In the genomic region with DNA sequence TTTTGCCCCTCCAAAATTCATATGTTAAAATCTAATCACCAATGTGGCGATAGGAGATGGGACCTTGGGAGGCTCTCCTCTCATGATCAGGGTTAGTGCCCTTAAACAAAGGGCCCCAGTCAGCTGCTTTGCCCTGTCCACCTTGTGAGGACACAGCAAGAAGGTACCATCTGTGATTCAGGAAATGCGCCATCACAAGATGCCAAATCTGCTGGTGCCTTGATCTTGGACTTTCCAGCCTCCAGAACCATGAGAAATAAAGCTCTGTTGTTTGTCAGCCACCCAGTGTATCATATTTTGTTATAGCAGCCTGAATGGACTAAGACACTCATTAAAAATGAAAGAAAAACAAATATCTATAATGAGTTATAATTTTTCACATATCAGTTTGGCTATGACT, we compare ENCODE assay signal across 33 cellular contexts.
"Had no signal": no experiment of that assay in that cellular context is flagged by ENCODE, and none has a peak within 500 bp of the region (broad histone marks: within the 10 kb centered on the region; RNA-seq: fewer than 3 reads in every experiment).

No MANE protein-coding gene starts in this region.

- H3K9me3 ChIP-seq: adrenal gland, ascending aorta, body of pancreas had no signal

- DNase-seq: activated gamma-delta T cell; activated gamma-delta T cell treated with Interleukin-2 at 50 U/mL for 16 hours; activated naive CD4-positive, alpha-beta T cell; activated naive CD4-positive, alpha-beta T cell treated with anti-CD3 and anti-CD28 coated beads for 36 hours; activated naive CD4-positive, alpha-beta T cell treated with anti-CD3 and anti-CD28 coated beads, Interleukin-2, amount 10 ng/mL, durations not matched to agents 7 days and 5 days; activated naive CD4-positive, alpha-beta T cell treated with anti-CD3 and anti-CD28 coated beads, Interleukin-2, amount 50 U/mL, for 16 hours; activated naive CD4-positive, alpha-beta T cell treated with Interleukin-2 at 50 U/mL for 16 hours; activated naive CD8-positive, alpha-beta T cell treated with anti-CD3 and anti-CD28 coated beads for 36 hours; activated naive CD8-positive, alpha-beta T cell treated with anti-CD3 and anti-CD28 coated beads, Interleukin-2, amount 10 ng/mL, durations not matched to agents 7 days and 5 days; activated naive CD8-positive, alpha-beta T cell treated with anti-CD3 and anti-CD28 coated beads, Interleukin-2, amount 50 U/mL, for 24 hours; activated T-cell treated with anti-CD3 and anti-CD28 coated beads for 4 hours; activated T-cell treated with anti-CD3 and anti-CD28 coated beads, Interleukin-2, amount 50 U/mL, for 1 hour; activated T-cell treated with anti-CD3 and anti-CD28 coated beads, Interleukin-2, amount 50 U/mL, for 24 hours; activated T-cell treated with anti-CD3 and anti-CD28 coated beads, Interleukin-2, amount 50 U/mL, for 4 hours; activated T-cell treated with anti-CD3 and anti-CD28 coated beads, Interleukin-2, amount 50 U/mL, for 48 hours; activated T-cell treated with anti-CD3 and anti-CD28 coated beads, Interleukin-2, amount 50 U/mL, for 72 hours; adrenal gland; amniotic stem cell; amygdala; anterior cingulate cortex; aorta; body of pancreas; brain microvascular endothelial cell; caudate nucleus; central memory CD4-positive, alpha-beta T cell; cerebellar nuclear complex had no signal

- H3K36me3 ChIP-seq: adrenal gland, ascending aorta, brain microvascular endothelial cell, breast epithelium, cardiac muscle cell had no signal

- H3K4me1 ChIP-seq: adrenal gland, ascending aorta, body of pancreas, breast epithelium had no signal

- H3K27ac ChIP-seq: adrenal gland, ascending aorta, body of pancreas, brain microvascular endothelial cell, breast epithelium, cardiac muscle cell had no signal

- H3K4me3 ChIP-seq: adrenal gland, ascending aorta, body of pancreas, breast epithelium, cardiac muscle cell had no signal

- H3K27me3 ChIP-seq: adrenal gland, ascending aorta, body of pancreas, brain microvascular endothelial cell, breast epithelium had no signal

- ATAC-seq: activated naive CD4-positive, alpha-beta T cell treated with anti-CD3 and anti-CD28 coated beads, Interleukin-2, amount 50 U/mL, for 72 hours; activated naive CD8-positive, alpha-beta T cell treated with anti-CD3 and anti-CD28 coated beads, Interleukin-2, amount 50 U/mL, for 24 hours; activated T-cell treated with anti-CD3 and anti-CD28 coated beads, Interleukin-2, amount 50 U/mL, for 4 hours; activated T-cell treated with anti-CD3 and anti-CD28 coated beads, Interleukin-2, amount 50 U/mL, for 72 hours; activated T-helper 17 cell treated with anti-CD3 and anti-CD28 coated beads, Interleukin-2, amount 50 U/mL, for 72 hours; body of pancreas had no signal

- FAIRE-seq: astrocyte, bronchial epithelial cell had no signal
